Comparison of ENCODE assay signal across 9 cellular contexts in the genomic region with DNA sequence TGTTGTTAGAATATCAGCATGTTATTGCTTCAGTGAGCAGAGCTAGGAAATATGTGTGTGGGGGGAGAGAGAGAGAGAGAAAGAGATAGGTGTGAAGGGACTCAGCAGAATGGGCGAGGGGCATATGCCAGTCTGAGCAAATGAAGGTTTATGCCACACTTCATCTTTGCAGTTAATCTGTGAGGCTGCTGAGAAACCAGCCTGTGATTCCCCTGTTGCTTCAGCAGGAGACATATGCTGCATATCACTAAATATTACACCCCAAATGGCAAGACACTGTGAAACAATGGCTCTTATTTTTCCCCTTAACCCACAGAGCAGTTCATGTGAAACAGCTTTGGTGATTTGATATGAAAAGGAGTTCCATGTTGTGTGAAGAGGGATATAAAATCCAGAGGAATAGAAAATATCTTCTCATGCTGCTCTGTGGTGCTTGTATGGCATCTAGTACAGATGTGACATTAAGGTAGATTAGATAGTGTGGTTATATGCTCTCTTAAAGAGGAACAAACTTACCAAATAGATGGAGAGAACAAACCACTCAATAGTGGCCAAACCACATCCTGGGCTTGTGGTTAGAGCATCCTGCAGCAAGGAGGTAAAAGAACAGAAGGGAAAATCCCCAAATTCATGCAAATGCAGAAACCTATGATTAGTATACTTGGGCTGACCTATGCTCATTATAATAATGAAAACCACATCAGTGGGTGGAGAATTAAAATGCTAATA.
DNase-seq lines count a peak whose midpoint lies in the region; ATAC-seq, FAIRE-seq and TF ChIP-seq lines count a peak whose summit lies in the region.
"Had no signal": no experiment of that assay in that cellular context is flagged by ENCODE, and none has a peak within 500 bp of the region (broad histone marks: within the 10 kb centered on the region; RNA-seq: fewer than 3 reads in every experiment).

No MANE protein-coding gene starts in this region.

- no peak for TF ChIP-seq CTCF in GM12875 (IDR thresholded peaks at IDR 0.05; ENCODE audit: borderline replicate concordance, insufficient read depth, low read depth, low read length)
- no peak for TF ChIP-seq CTCF in BE2C (IDR thresholded peaks at IDR 0.05; ENCODE audit: low read depth, low read length)

- peak; percentile 96 for ATAC-seq in HG02610 (IDR thresholded peaks at IDR 0.05; ENCODE audit: unreplicated experiment)
- ATAC-seq in activated T-cell treated with anti-CD3 and anti-CD28 coated beads, Interleukin-2, amount 50 U/mL, for 4 hours = peak; percentile 88 to 92

- H3K9me3 Mint-ChIP-seq in activated T-cell treated with anti-CD3 and anti-CD28 coated beads, Interleukin-2, amount 50 U/mL, for 4 hours = peaks cover 4% of the 10 kb centered on the region

- no peak for FAIRE-seq in H54 (lab: Jason Lieb, UNC)

- H3K4me1 Mint-ChIP-seq in activated T-cell treated with anti-CD3 and anti-CD28 coated beads, Interleukin-2, amount 50 U/mL, for 4 hours (ENCODE audit: low read depth) = peaks cover 45% of the 10 kb centered on the region

- H3K27me3 Mint-ChIP-seq in activated T-cell treated with anti-CD3 and anti-CD28 coated beads, Interleukin-2, amount 50 U/mL, for 4 hours (ENCODE audit: low read depth) = no peaks in the 10 kb centered on the region

- DNase-seq in NK-92 (lab: John Stamatoyannopoulos, UW; ENCODE audit: unreplicated experiment) (peak; percentile 6), H54 (ENCODE audit: insufficient read length, low spot score) (no peak), BE2C (no peak), NCI-H446 (lab: John Stamatoyannopoulos, UW) (no peak)
- peak; percentile 63 for DNase-seq in activated T-cell treated with anti-CD3 and anti-CD28 coated beads, Interleukin-2, amount 50 U/mL, for 4 hours
- peak; percentile 18 to 38 for DNase-seq in stimulated activated CD4-positive, alpha-beta T cell treated with anti-CD3 and anti-CD28 coated beads, Interleukin-15, amount 100 ng/mL, for 1 hour (ENCODE audit: low read depth in 1 of 2, low spot score in 1 of 2)
- DNase-seq: heart right ventricle had no signal

- H3K36me3 ChIP-seq in BE2C = no peaks in the 10 kb centered on the region
- H3K36me3 ChIP-seq: heart right ventricle had no signal

- no peaks in the 10 kb centered on the region for H3K27me3 ChIP-seq in BE2C
- H3K27me3 ChIP-seq: heart right ventricle had no signal

- peak overlapping the region; percentile 10 for H3K4me3 ChIP-seq in GM12875 (ENCODE audit: low read depth, low read length)
- no peak overlapping the region for H3K4me3 ChIP-seq in BE2C (ENCODE audit: low read depth, low read length)
- H3K4me3 ChIP-seq: heart right ventricle had no signal

- no peak for TF ChIP-seq POLR2A in H54 (IDR thresholded peaks at IDR 0.05; ENCODE audit: low read depth, low read length)

- H3K9me3 ChIP-seq in BE2C = no peaks in the 10 kb centered on the region
- H3K9me3 ChIP-seq: heart right ventricle had no signal

- no peaks in the 10 kb centered on the region for H3K4me1 ChIP-seq in BE2C
- H3K4me1 ChIP-seq: heart right ventricle had no signal

- peaks cover 2% of the 10 kb centered on the region for H3K36me3 Mint-ChIP-seq in activated T-cell treated with anti-CD3 and anti-CD28 coated beads, Interleukin-2, amount 50 U/mL, for 4 hours (ENCODE audit: insufficient read depth)

- H3K4me3 Mint-ChIP-seq in activated T-cell treated with anti-CD3 and anti-CD28 coated beads, Interleukin-2, amount 50 U/mL, for 4 hours = peak overlapping the region; percentile 61

Comparison
In these comparisons a context has a peak if more than half of its experiments do, and no peak if none do; other contexts are left out.
1. DNase-seq: peak in NK-92 (single experiment), activated T-cell treated with anti-CD3 and anti-CD28 coated beads, Interleukin-2, amount 50 U/mL, for 4 hours (single experiment) and stimulated activated CD4-positive, alpha-beta T cell treated with anti-CD3 and anti-CD28 coated beads, Interleukin-15, amount 100 ng/mL, for 1 hour (2 of 2); none in H54 (single experiment), BE2C (single experiment) and NCI-H446 (0 of 2).